Comparison of ENCODE assay signal across 17 cellular contexts in genomic region chr7:66224171-66224773, GRCh38.
"Had no signal": no experiment of that assay in that cellular context is flagged by ENCODE, and none has a peak within 500 bp of the region (broad histone marks: within the 10 kb centered on the region; RNA-seq: fewer than 3 reads in every experiment).

No MANE protein-coding gene starts in this region.

- H3K9me3 Mint-ChIP-seq: activated CD4-positive, alpha-beta T cell treated with anti-CD3 and anti-CD28 coated beads, Interleukin-2, amount 10 ng/mL, durations not matched to agents 24 days and 14 days; central memory CD8-positive, alpha-beta T cell; natural killer cell treated with Interleukin-12 subunit alpha and Interleukin-12 subunit beta and Interleukin-15 and Interleukin-18, amount 100 ng/mL, for 72 hours; T-helper 2 cell treated with Interferon-gamma antibody and Interleukin-4, amounts not matched to agents 5 μg/mL and 100 μg/mL, for 36 hours had no signal

- H3K27ac ChIP-seq: gastrocnemius medialis, heart left ventricle, left ventricle myocardium inferior had no signal

- H3K4me1 Mint-ChIP-seq: activated CD4-positive, alpha-beta T cell treated with anti-CD3 and anti-CD28 coated beads, Interleukin-2, amount 10 ng/mL, durations not matched to agents 24 days and 14 days; central memory CD8-positive, alpha-beta T cell had no signal

- H3K27me3 Mint-ChIP-seq: activated naive CD8-positive, alpha-beta T cell treated with anti-CD3 and anti-CD28 coated beads for 36 hours; brain; natural killer cell treated with Interleukin-12 subunit alpha and Interleukin-12 subunit beta and Interleukin-15 and Interleukin-18, amount 100 ng/mL, for 72 hours had no signal

- H3K36me3 ChIP-seq: gastrocnemius medialis, heart left ventricle, left ventricle myocardium inferior had no signal

- H3K27me3 ChIP-seq: gastrocnemius medialis, heart left ventricle had no signal

- H3K4me3 ChIP-seq: gastrocnemius medialis, heart left ventricle, left ventricle myocardium inferior had no signal

- H3K27ac Mint-ChIP-seq: activated CD4-positive, alpha-beta T cell treated with anti-CD3 and anti-CD28 coated beads, Interleukin-2, amount 10 ng/mL, durations not matched to agents 24 days and 14 days; activated naive CD8-positive, alpha-beta T cell treated with anti-CD3 and anti-CD28 coated beads for 36 hours; natural killer cell treated with Interleukin-12 subunit alpha and Interleukin-12 subunit beta and Interleukin-15 and Interleukin-18, amount 100 ng/mL, for 72 hours; T-helper 2 cell treated with Interferon-gamma antibody and Interleukin-4, amounts not matched to agents 5 μg/mL and 100 μg/mL, for 36 hours had no signal

- DNase-seq: activated CD4-positive, alpha-beta T cell treated with anti-CD3 and anti-CD28 coated beads, Interleukin-2, amount 10 ng/mL, durations not matched to agents 24 days and 14 days; activated CD4-positive, CD25-positive, alpha-beta regulatory T cell; activated CD8-positive, alpha-beta memory T cell treated with anti-CD3 and anti-CD28 coated beads, Interleukin-2, amount 50 U/mL, for 48 hours; activated naive CD8-positive, alpha-beta T cell treated with anti-CD3 and anti-CD28 coated beads for 36 hours; amygdala; effector CD8-positive, alpha-beta T cell; gastrocnemius medialis; heart left ventricle; left ventricle myocardium inferior; mesenchymal stem cell; nucleus accumbens; stimulated activated CD4-positive, alpha-beta T cell treated with anti-CD3 and anti-CD28 coated beads, Interleukin-12 subunit alpha, Interleukin-12 subunit beta, amount 100 ng/mL, for 4 hours; stimulated activated CD4-positive, alpha-beta T cell treated with anti-CD3 and anti-CD28 coated beads, Interleukin-2, amount 100 ng/mL, for 24 hours had no signal

- H3K9me3 ChIP-seq: gastrocnemius medialis, heart left ventricle, left ventricle myocardium inferior had no signal

- H3K4me3 Mint-ChIP-seq: activated CD4-positive, alpha-beta T cell treated with anti-CD3 and anti-CD28 coated beads, Interleukin-2, amount 10 ng/mL, durations not matched to agents 24 days and 14 days; activated naive CD8-positive, alpha-beta T cell treated with anti-CD3 and anti-CD28 coated beads for 36 hours; central memory CD8-positive, alpha-beta T cell; natural killer cell treated with Interleukin-12 subunit alpha and Interleukin-12 subunit beta and Interleukin-15 and Interleukin-18, amount 100 ng/mL, for 72 hours; T-helper 2 cell treated with Interferon-gamma antibody and Interleukin-4, amounts not matched to agents 5 μg/mL and 100 μg/mL, for 36 hours had no signal

- H3K4me1 ChIP-seq: gastrocnemius medialis had no signal

- ATAC-seq: gastrocnemius medialis; heart left ventricle; natural killer cell treated with Interleukin-12 subunit alpha and Interleukin-12 subunit beta and Interleukin-15 and Interleukin-18, amount 100 ng/mL, for 72 hours had no signal

- H3K36me3 Mint-ChIP-seq: natural killer cell treated with Interleukin-12 subunit alpha and Interleukin-12 subunit beta and Interleukin-15 and Interleukin-18, amount 100 ng/mL, for 72 hours had no signal
